Comparison of ENCODE assay signal across 1 cellular context in the genomic region with DNA sequence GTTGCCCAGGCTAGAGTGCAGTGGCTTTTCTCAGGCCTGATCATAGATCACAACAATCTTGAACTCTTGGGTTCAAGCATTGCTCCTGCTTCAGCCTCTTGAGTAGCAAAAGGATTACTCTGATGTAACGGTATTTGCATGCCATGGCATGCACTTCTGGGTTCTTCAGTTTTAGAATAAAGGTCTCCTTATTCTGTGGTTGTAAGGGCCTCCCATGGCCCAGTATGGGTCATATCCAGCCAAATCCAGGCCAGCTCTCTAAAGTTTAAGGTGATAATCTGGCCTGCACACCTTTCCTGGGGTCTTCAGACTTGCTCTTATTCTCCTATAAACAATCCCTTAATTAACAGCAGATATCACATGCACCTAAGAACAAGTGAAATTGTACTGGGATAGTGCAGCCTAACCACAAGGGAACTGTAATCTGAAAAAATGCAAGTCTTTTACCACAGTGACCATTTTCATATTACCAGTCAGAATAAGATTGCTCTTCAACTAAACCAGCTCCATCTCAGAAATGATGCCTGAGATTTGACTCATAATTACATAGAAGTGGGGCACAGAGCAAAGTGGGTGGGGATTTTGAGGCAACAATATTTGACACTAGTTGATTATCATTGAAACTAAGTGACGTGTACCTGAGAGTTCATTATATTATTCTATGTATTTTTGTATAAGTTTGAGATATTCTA.
TF ChIP-seq lines count a peak whose summit lies in the region.

No MANE protein-coding gene starts in this region.

TF ChIP-seq in GM12878, 131 proteins besides CTCF, POLR2A, EP300 and RAD21 (continued from another document and continues in another):
- TF ChIP-seq, protein P1, sequence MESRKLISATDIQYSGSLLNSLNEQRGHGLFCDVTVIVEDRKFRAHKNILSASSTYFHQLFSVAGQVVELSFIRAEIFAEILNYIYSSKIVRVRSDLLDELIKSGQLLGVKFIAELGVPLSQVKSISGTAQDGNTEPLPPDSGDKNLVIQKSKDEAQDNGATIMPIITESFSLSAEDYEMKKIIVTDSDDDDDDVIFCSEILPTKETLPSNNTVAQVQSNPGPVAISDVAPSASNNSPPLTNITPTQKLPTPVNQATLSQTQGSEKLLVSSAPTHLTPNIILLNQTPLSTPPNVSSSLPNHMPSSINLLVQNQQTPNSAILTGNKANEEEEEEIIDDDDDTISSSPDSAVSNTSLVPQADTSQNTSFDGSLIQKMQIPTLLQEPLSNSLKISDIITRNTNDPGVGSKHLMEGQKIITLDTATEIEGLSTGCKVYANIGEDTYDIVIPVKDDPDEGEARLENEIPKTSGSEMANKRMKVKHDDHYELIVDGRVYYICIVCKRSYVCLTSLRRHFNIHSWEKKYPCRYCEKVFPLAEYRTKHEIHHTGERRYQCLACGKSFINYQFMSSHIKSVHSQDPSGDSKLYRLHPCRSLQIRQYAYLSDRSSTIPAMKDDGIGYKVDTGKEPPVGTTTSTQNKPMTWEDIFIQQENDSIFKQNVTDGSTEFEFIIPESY (IDR thresholded peaks at IDR 0.05): no peak
- TF ChIP-seq MXI1 (IDR thresholded peaks at IDR 0.05; ENCODE audit: low read depth, low read length) (no peak), NFIC (IDR thresholded peaks at IDR 0.05; ENCODE audit: low read depth, low read length) (peak; percentile 87), SMAD1 (IDR thresholded peaks at IDR 0.05; ENCODE audit: low read depth, partially characterized antibody) (no peak), PAX8 (IDR thresholded peaks at IDR 0.05) (no peak), MEF2A (IDR thresholded peaks at IDR 0.05; ENCODE audit: insufficient read depth, low read depth, low read length) (0 out of 2 replicates have a peak, but pooled peaks have one; percentile 45), JUNB (IDR thresholded peaks at IDR 0.05) (peak; percentile 94), ZZZ3 (IDR thresholded peaks at IDR 0.05; ENCODE audit: control insufficient read depth, insufficient read length, low read depth) (no peak), SIX5 (IDR thresholded peaks at IDR 0.05; ENCODE audit: low read depth, low read length, severe bottlenecking) (no peak), IKZF2 (IDR thresholded peaks at IDR 0.05) (peak in 1 of 2 experiments; percentile 60; a peak in 2 of 4 replicates), IKZF1 (conservative IDR thresholded peaks at IDR 0.05) (0 out of 2 replicates have a peak, but pooled peaks have one; percentile 20), BRCA1 (IDR thresholded peaks at IDR 0.05; ENCODE audit: low read depth, low read length) (no peak), ESRRA (IDR thresholded peaks at IDR 0.05; ENCODE audit: low read length) (no peak), ZNF622 (IDR thresholded peaks at IDR 0.05) (no peak), LARP7 (IDR thresholded peaks at IDR 0.05) (no peak), EZH2 (IDR thresholded peaks at IDR 0.05; ENCODE audit: borderline replicate concordance, control insufficient read depth, low read depth, low read length) (no peak), DPF2 (IDR thresholded peaks at IDR 0.05) (0 out of 2 replicates have a peak, but pooled peaks have one; percentile 54), RFX5 (IDR thresholded peaks at IDR 0.05; ENCODE audit: low read depth, low read length) (no peak), NBN (IDR thresholded peaks at IDR 0.05) (no peak), FOXM1 (IDR thresholded peaks at IDR 0.05; ENCODE audit: low read depth, low read length) (peak; percentile 68), SREBF2 (IDR thresholded peaks at IDR 0.05; ENCODE audit: low read length) (no peak), KDM1A (IDR thresholded peaks at IDR 0.05; ENCODE audit: borderline replicate concordance) (no peak), EGR1 (IDR thresholded peaks at IDR 0.05; ENCODE audit: borderline replicate concordance in 1 of 2, low read depth in 2 of 2, low read length in 2 of 2) (no peak), MTA2 (IDR thresholded peaks at IDR 0.05; ENCODE audit: low read depth) (peak; percentile 75), ETV6 (conservative IDR thresholded peaks at IDR 0.05 in 1 of 2, IDR thresholded peaks at IDR 0.05 in 1 of 2; ENCODE audit: borderline replicate concordance in 1 of 2, low read depth in 1 of 2) (peak in 1 of 2 experiments; percentile 31; a peak in 1 of 4 replicates), EED (IDR thresholded peaks at IDR 0.05; ENCODE audit: low read depth) (0 out of 2 replicates have a peak, but pooled peaks have one; percentile 43), TCF7 (IDR thresholded peaks at IDR 0.05; ENCODE audit: borderline replicate concordance) (no peak), ZNF24 (IDR thresholded peaks at IDR 0.05) (peak; percentile 56; the same call in 1 of the 2 replicates), RELA (IDR thresholded peaks at IDR 0.05; ENCODE audit: borderline replicate concordance, partially characterized antibody) (no peak), HCFC1 (IDR thresholded peaks at IDR 0.05; ENCODE audit: low read length) (no peak), NR2F1 (conservative IDR thresholded peaks at IDR 0.05) (0 out of 2 replicates have a peak, but pooled peaks have one; percentile 21), SIN3A (IDR thresholded peaks at IDR 0.05; ENCODE audit: low read depth, low read length) (no peak), RUNX3 (IDR thresholded peaks at IDR 0.05; ENCODE audit: low read length) (peak; percentile 96), SRF (IDR thresholded peaks at IDR 0.05; ENCODE audit: low read depth in 2 of 2, low read length in 2 of 2) (no peak), CBX5 (IDR thresholded peaks at IDR 0.05; ENCODE audit: low read depth) (no peak), ZNF384 (IDR thresholded peaks at IDR 0.05; ENCODE audit: borderline replicate concordance, low read depth, low read length) (no peak), NFYA (IDR thresholded peaks at IDR 0.05; ENCODE audit: borderline replicate concordance, low read depth, low read length) (no peak), ATF7 (IDR thresholded peaks at IDR 0.05; ENCODE audit: low read depth) (peak; percentile 41; the same call in 1 of the 2 replicates), CBFB (IDR thresholded peaks at IDR 0.05; ENCODE audit: low read depth) (peak; percentile 38; the same call in 1 of the 2 replicates), BACH1 (IDR thresholded peaks at IDR 0.05; ENCODE audit: borderline replicate concordance) (no peak), SP1 (IDR thresholded peaks at IDR 0.05; ENCODE audit: low read depth, low read length) (no peak)
- TF ChIP-seq, protein P2, sequence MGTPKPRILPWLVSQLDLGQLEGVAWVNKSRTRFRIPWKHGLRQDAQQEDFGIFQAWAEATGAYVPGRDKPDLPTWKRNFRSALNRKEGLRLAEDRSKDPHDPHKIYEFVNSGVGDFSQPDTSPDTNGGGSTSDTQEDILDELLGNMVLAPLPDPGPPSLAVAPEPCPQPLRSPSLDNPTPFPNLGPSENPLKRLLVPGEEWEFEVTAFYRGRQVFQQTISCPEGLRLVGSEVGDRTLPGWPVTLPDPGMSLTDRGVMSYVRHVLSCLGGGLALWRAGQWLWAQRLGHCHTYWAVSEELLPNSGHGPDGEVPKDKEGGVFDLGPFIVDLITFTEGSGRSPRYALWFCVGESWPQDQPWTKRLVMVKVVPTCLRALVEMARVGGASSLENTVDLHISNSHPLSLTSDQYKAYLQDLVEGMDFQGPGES (IDR thresholded peaks at IDR 0.05): no peak
- TF ChIP-seq, protein P3, sequence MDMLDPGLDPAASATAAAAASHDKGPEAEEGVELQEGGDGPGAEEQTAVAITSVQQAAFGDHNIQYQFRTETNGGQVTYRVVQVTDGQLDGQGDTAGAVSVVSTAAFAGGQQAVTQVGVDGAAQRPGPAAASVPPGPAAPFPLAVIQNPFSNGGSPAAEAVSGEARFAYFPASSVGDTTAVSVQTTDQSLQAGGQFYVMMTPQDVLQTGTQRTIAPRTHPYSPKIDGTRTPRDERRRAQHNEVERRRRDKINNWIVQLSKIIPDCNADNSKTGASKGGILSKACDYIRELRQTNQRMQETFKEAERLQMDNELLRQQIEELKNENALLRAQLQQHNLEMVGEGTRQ (IDR thresholded peaks at IDR 0.05; ENCODE audit: borderline replicate concordance, low read depth, low read length): no peak
- TF ChIP-seq, protein P4, sequence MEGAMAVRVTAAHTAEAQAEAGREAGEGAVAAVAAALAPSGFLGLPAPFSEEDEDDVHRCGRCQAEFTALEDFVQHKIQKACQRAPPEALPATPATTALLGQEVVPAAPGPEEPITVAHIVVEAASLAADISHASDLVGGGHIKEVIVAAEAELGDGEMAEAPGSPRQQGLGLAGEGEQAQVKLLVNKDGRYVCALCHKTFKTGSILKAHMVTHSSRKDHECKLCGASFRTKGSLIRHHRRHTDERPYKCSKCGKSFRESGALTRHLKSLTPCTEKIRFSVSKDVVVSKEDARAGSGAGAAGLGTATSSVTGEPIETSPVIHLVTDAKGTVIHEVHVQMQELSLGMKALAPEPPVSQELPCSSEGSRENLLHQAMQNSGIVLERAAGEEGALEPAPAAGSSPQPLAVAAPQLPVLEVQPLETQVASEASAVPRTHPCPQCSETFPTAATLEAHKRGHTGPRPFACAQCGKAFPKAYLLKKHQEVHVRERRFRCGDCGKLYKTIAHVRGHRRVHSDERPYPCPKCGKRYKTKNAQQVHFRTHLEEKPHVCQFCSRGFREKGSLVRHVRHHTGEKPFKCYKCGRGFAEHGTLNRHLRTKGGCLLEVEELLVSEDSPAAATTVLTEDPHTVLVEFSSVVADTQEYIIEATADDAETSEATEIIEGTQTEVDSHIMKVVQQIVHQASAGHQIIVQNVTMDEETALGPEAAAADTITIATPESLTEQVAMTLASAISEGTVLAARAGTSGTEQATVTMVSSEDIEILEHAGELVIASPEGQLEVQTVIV (IDR thresholded peaks at IDR 0.05; ENCODE audit: borderline replicate concordance, partially characterized antibody): no peak
- TF ChIP-seq, protein P5, sequence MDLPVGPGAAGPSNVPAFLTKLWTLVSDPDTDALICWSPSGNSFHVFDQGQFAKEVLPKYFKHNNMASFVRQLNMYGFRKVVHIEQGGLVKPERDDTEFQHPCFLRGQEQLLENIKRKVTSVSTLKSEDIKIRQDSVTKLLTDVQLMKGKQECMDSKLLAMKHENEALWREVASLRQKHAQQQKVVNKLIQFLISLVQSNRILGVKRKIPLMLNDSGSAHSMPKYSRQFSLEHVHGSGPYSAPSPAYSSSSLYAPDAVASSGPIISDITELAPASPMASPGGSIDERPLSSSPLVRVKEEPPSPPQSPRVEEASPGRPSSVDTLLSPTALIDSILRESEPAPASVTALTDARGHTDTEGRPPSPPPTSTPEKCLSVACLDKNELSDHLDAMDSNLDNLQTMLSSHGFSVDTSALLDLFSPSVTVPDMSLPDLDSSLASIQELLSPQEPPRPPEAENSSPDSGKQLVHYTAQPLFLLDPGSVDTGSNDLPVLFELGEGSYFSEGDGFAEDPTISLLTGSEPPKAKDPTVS (IDR thresholded peaks at IDR 0.05; ENCODE audit: low read depth, low read length): no peak
- TF ChIP-seq, protein P6, sequence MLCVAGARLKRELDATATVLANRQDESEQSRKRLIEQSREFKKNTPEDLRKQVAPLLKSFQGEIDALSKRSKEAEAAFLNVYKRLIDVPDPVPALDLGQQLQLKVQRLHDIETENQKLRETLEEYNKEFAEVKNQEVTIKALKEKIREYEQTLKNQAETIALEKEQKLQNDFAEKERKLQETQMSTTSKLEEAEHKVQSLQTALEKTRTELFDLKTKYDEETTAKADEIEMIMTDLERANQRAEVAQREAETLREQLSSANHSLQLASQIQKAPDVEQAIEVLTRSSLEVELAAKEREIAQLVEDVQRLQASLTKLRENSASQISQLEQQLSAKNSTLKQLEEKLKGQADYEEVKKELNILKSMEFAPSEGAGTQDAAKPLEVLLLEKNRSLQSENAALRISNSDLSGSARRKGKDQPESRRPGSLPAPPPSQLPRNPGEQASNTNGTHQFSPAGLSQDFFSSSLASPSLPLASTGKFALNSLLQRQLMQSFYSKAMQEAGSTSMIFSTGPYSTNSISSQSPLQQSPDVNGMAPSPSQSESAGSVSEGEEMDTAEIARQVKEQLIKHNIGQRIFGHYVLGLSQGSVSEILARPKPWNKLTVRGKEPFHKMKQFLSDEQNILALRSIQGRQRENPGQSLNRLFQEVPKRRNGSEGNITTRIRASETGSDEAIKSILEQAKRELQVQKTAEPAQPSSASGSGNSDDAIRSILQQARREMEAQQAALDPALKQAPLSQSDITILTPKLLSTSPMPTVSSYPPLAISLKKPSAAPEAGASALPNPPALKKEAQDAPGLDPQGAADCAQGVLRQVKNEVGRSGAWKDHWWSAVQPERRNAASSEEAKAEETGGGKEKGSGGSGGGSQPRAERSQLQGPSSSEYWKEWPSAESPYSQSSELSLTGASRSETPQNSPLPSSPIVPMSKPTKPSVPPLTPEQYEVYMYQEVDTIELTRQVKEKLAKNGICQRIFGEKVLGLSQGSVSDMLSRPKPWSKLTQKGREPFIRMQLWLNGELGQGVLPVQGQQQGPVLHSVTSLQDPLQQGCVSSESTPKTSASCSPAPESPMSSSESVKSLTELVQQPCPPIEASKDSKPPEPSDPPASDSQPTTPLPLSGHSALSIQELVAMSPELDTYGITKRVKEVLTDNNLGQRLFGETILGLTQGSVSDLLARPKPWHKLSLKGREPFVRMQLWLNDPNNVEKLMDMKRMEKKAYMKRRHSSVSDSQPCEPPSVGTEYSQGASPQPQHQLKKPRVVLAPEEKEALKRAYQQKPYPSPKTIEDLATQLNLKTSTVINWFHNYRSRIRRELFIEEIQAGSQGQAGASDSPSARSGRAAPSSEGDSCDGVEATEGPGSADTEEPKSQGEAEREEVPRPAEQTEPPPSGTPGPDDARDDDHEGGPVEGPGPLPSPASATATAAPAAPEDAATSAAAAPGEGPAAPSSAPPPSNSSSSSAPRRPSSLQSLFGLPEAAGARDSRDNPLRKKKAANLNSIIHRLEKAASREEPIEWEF (IDR thresholded peaks at IDR 0.05; ENCODE audit: insufficient replicate concordance, low read depth, low read length): no peak
- TF ChIP-seq, protein P7, sequence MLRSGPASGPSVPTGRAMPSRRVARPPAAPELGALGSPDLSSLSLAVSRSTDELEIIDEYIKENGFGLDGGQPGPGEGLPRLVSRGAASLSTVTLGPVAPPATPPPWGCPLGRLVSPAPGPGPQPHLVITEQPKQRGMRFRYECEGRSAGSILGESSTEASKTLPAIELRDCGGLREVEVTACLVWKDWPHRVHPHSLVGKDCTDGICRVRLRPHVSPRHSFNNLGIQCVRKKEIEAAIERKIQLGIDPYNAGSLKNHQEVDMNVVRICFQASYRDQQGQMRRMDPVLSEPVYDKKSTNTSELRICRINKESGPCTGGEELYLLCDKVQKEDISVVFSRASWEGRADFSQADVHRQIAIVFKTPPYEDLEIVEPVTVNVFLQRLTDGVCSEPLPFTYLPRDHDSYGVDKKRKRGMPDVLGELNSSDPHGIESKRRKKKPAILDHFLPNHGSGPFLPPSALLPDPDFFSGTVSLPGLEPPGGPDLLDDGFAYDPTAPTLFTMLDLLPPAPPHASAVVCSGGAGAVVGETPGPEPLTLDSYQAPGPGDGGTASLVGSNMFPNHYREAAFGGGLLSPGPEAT (IDR thresholded peaks at IDR 0.05; ENCODE audit: low read depth): 0 out of 2 replicates have a peak, but pooled peaks have one; percentile 14
- TF ChIP-seq, protein P8, sequence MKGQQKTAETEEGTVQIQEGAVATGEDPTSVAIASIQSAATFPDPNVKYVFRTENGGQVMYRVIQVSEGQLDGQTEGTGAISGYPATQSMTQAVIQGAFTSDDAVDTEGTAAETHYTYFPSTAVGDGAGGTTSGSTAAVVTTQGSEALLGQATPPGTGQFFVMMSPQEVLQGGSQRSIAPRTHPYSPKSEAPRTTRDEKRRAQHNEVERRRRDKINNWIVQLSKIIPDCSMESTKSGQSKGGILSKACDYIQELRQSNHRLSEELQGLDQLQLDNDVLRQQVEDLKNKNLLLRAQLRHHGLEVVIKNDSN (IDR thresholded peaks at IDR 0.05; ENCODE audit: borderline replicate concordance, extremely low read length, insufficient read depth, low read depth, low read length): no peak
